In the genomic region with DNA sequence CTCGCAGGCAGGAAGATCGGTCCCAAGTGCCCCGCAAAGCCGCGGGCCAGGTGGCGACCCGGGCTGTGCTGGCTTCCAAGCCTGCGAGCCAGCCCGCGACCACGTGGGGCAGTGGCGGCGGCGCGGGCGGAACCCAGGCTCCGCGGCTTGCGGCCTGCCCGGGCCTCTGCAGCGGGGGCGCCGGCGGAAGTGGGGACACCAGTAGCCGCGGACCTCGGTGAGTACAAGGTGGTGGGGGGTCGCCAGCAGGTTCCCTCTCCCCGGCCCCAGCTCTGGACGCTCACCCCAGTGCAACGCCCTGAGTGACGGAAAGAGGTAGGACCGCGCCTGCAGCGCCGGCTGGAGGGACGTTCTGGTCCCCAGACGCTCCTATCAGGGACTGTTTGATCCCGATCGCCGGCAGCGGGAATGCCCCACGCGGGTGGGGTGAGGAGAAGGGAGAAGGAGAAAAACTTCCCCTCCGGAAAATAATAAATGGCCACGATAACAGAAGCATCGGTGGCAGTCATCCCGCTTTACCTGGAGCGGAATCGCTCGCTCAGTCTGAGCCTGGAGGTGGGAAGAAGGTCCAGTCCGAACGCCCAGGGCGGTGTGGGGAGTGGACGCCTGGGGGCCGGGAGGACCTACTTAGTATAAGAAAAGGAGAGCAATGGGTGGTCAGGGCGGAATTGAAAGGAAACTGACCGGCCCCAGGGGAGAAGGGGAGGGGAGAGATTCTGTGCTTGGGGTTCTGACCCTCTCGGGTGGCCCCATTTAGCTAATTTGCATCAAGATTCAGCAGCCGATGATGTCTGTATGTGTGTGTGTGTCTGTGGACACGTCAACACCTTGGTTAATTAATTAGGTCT, we compare ENCODE assay signal across 8 cellular contexts. TPM values are rescaled to one million over a fixed set of nuclear protein-coding genes. Genes with fewer than 3 reads are reported as not detected.
DNase-seq lines count a peak whose midpoint lies in the region; ATAC-seq, FAIRE-seq and TF ChIP-seq lines count a peak whose summit lies in the region.

A gene with protein sequence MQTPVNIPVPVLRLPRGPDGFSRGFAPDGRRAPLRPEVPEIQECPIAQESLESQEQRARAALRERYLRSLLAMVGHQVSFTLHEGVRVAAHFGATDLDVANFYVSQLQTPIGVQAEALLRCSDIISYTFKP (plus strand): TSS at position 198 of the 848 bp plus-strand sequence. CDS start 10,855 bp downstream, outside the sequence.

- peaks cover 48% of the 10 kb centered on the region for H3K4me1 Mint-ChIP-seq in activated T-cell treated with anti-CD3 and anti-CD28 coated beads, Interleukin-2, amount 50 U/mL, for 72 hours (ENCODE audit: low read depth)
- H3K4me1 Mint-ChIP-seq in naive thymus-derived CD4-positive, alpha-beta T cell = peaks cover 32 to 53% (median 48%) of the 10 kb centered on the region in 7 donors
- peaks cover 58% of the 10 kb centered on the region for H3K4me1 Mint-ChIP-seq in stimulated activated memory B cell treated with anti-CD40 and anti-IgM and Interleukin-4, amounts not matched to agents 10 μg/mL and 1 μg/mL and 100 μg/mL, for 72 hours

- peaks cover 3 to 14% of the 10 kb centered on the region in 2 donors for H3K36me3 Mint-ChIP-seq in activated T-cell treated with anti-CD3 and anti-CD28 coated beads, Interleukin-2, amount 50 U/mL, for 72 hours (ENCODE audit: insufficient read depth in 2 of 2)
- H3K36me3 Mint-ChIP-seq in naive thymus-derived CD4-positive, alpha-beta T cell = peaks cover 7 to 10% (median 10%) of the 10 kb centered on the region in 5 donors
- H3K36me3 Mint-ChIP-seq in stimulated activated memory B cell treated with anti-CD40 and anti-IgM and Interleukin-4, amounts not matched to agents 10 μg/mL and 1 μg/mL and 100 μg/mL, for 72 hours = peaks cover 20% of the 10 kb centered on the region

- H3K9me3 ChIP-seq in Panc1 (ENCODE audit: control insufficient read depth, insufficient read depth, low read depth, low read length) = no peaks in the 10 kb centered on the region
- H3K9me3 ChIP-seq in naive thymus-derived CD4-positive, alpha-beta T cell (ENCODE audit: control insufficient read depth in 2 of 3, low read length in 3 of 3) = no peaks in the 10 kb centered on the region

- peak within 1 kb of the TSS; percentile 95 to 96 for H3K4me3 ChIP-seq in Panc1 (ENCODE audit: low read depth in 2 of 2, low read length in 2 of 2)
- peak within 1 kb of the TSS; percentile 99 for H3K4me3 ChIP-seq in naive thymus-derived CD4-positive, alpha-beta T cell (ENCODE audit: low read length)

- H3K36me3 ChIP-seq in Panc1 (ENCODE audit: control insufficient read depth, insufficient read depth, low read length) = peaks cover 4% of the 10 kb centered on the region; the same call in 1 of the 2 replicates
- peaks cover 0 to 18% (median 0%) of the 10 kb centered on the region in 3 experiments for H3K36me3 ChIP-seq in naive thymus-derived CD4-positive, alpha-beta T cell (ENCODE audit: control insufficient read depth in 2 of 3, insufficient read depth in 3 of 3, low read length in 3 of 3)

- CTCF ChIA-PET in Panc1 (lab: Charles Lee) = no interaction called here
- CTCF ChIA-PET in naive thymus-derived CD4-positive, alpha-beta T cell (lab: Charles Lee) = interaction anchor here (0.7 kb wide), 1 partner anchor 20 kb away, joined by 8 read pairs; no protein-coding TSS in a partner anchor

- no peak for TF ChIP-seq CTCF in Panc1 (IDR thresholded peaks at IDR 0.05)

- peak within 1 kb of the TSS; percentile 94 to 99 for H3K4me3 Mint-ChIP-seq in activated T-cell treated with anti-CD3 and anti-CD28 coated beads, Interleukin-2, amount 50 U/mL, for 72 hours
- peak within 1 kb of the TSS; percentile 87 to 99 (median 94) for H3K4me3 Mint-ChIP-seq in naive thymus-derived CD4-positive, alpha-beta T cell
- H3K4me3 Mint-ChIP-seq in stimulated activated memory B cell treated with anti-CD40 and anti-IgM and Interleukin-4, amounts not matched to agents 10 μg/mL and 1 μg/mL and 100 μg/mL, for 72 hours = peak within 1 kb of the TSS; percentile 92

- in situ Hi-C loops in Panc1 (cut with HindIII; ENCODE audit: low pct_unique_long_range_greater_than_20kb, low sequenced_read_pairs) = no loop called here

- peak; percentile 70 for ATAC-seq in Panc1
- ATAC-seq in activated T-cell treated with anti-CD3 and anti-CD28 coated beads, Interleukin-2, amount 50 U/mL, for 72 hours (replicated peaks in 1 of 2) = peak; percentile 73
- peak; percentile 76 for ATAC-seq in naive thymus-derived CD4-positive, alpha-beta T cell
- peak; percentile 59 for ATAC-seq in stimulated activated memory B cell treated with anti-CD40 and anti-IgM and Interleukin-4, amounts not matched to agents 10 μg/mL and 1 μg/mL and 100 μg/mL, for 72 hours
- ATAC-seq in HG03378 (IDR thresholded peaks at IDR 0.05; ENCODE audit: unreplicated experiment) = no peak

- no peaks in the 10 kb centered on the region for H3K9me3 Mint-ChIP-seq in activated T-cell treated with anti-CD3 and anti-CD28 coated beads, Interleukin-2, amount 50 U/mL, for 72 hours
- no peaks in the 10 kb centered on the region for H3K9me3 Mint-ChIP-seq in naive thymus-derived CD4-positive, alpha-beta T cell
- no peaks in the 10 kb centered on the region for H3K9me3 Mint-ChIP-seq in stimulated activated memory B cell treated with anti-CD40 and anti-IgM and Interleukin-4, amounts not matched to agents 10 μg/mL and 1 μg/mL and 100 μg/mL, for 72 hours

- TF ChIP-seq POLR2A in GM12891 (IDR thresholded peaks at IDR 0.05; ENCODE audit: low read depth, low read length) = peak; percentile 47; the same call in 1 of the 2 replicates

- no peaks in the 10 kb centered on the region for H3K27me3 Mint-ChIP-seq in activated T-cell treated with anti-CD3 and anti-CD28 coated beads, Interleukin-2, amount 50 U/mL, for 72 hours (ENCODE audit: low read depth)
- no peaks in the 10 kb centered on the region for H3K27me3 Mint-ChIP-seq in naive thymus-derived CD4-positive, alpha-beta T cell
- H3K27me3 Mint-ChIP-seq in stimulated activated memory B cell treated with anti-CD40 and anti-IgM and Interleukin-4, amounts not matched to agents 10 μg/mL and 1 μg/mL and 100 μg/mL, for 72 hours = no peaks in the 10 kb centered on the region

- no TSS peak for BruUV-seq in Panc1 (replicated peaks; lab: Mats Ljungman, UMichigan)

- peak; percentile 74 for DNase-seq in GM12891 (ENCODE audit: insufficient read length, low spot score)
- peak; percentile 88 for DNase-seq in HuH-7.5 (ENCODE audit: low spot score)
- DNase-seq in Panc1 (ENCODE audit: low read depth, low spot score) = no peak
- peak; percentile 86 to 92 for DNase-seq in activated T-cell treated with anti-CD3 and anti-CD28 coated beads, Interleukin-2, amount 50 U/mL, for 72 hours
- peak; percentile 68 for DNase-seq in fibroblast of gingiva (ENCODE audit: low read depth)
- peak; percentile 60 to 90 (median 75) for DNase-seq in naive thymus-derived CD4-positive, alpha-beta T cell

- FAIRE-seq in GM12891 (lab: Jason Lieb, UNC) = peak; percentile 89

- H3K27me3 ChIP-seq in Panc1 (ENCODE audit: control insufficient read depth, insufficient read depth, low read length) = no peaks in the 10 kb centered on the region
- H3K27me3 ChIP-seq in naive thymus-derived CD4-positive, alpha-beta T cell (ENCODE audit: control insufficient read depth in 2 of 2, insufficient read depth in 2 of 2, low read length in 2 of 2) = no peaks in the 10 kb centered on the region

- intact Hi-C loops in Panc1 (cut with micrococcal nuclease; ENCODE audit: unreplicated experiment) = no loop called here
- intact Hi-C loops in naive thymus-derived CD4-positive, alpha-beta T cell (cut with micrococcal nuclease) = loop anchor here (1.0 to 5.0 kb wide), 4 partner anchors 13 to 99 kb away; partner anchors contain the start of genes BLOC1S3 (in 2 of the 2), RELB (in 2 of the 2) and TRAPPC6A (in 2 of the 2)

- peaks cover 18% of the 10 kb centered on the region for H3K4me1 ChIP-seq in Panc1 (ENCODE audit: control insufficient read depth, insufficient read depth, low read length)
- peaks cover 22 to 31% of the 10 kb centered on the region in 2 donors for H3K4me1 ChIP-seq in naive thymus-derived CD4-positive, alpha-beta T cell (ENCODE audit: control insufficient read depth in 2 of 2, insufficient read depth in 2 of 2, low read length in 2 of 2)

- peak within 1 kb of the TSS; percentile 91 for H3K27ac ChIP-seq in Panc1 (ENCODE audit: low read length)
- peak within 1 kb of the TSS; percentile 86 for H3K27ac ChIP-seq in naive thymus-derived CD4-positive, alpha-beta T cell (ENCODE audit: low read depth, low read length)

- peak within 1 kb of the TSS; percentile 91 for H3K27ac Mint-ChIP-seq in activated T-cell treated with anti-CD3 and anti-CD28 coated beads, Interleukin-2, amount 50 U/mL, for 72 hours
- peak within 1 kb of the TSS; percentile 79 to 94 (median 84) for H3K27ac Mint-ChIP-seq in naive thymus-derived CD4-positive, alpha-beta T cell
- H3K27ac Mint-ChIP-seq in stimulated activated memory B cell treated with anti-CD40 and anti-IgM and Interleukin-4, amounts not matched to agents 10 μg/mL and 1 μg/mL and 100 μg/mL, for 72 hours = peak within 1 kb of the TSS; percentile 93

- POLR2A ChIA-PET in Panc1 (lab: Charles Lee) = no interaction called here
- POLR2A ChIA-PET in naive thymus-derived CD4-positive, alpha-beta T cell (lab: Charles Lee) = interaction anchor here (1.0 to 2.4 kb wide), 7 partner anchors 8 to 98 kb away, joined by 3 to 21 read pairs (median 6); partner anchors contain the start of genes CLASRP, PPP1R37 and TRAPPC6A

TF ChIP-seq in GM12891, 5 proteins besides CTCF, POLR2A, EP300 and RAD21:
- TF ChIP-seq POU2F2 (IDR thresholded peaks at IDR 0.05; ENCODE audit: low read depth, low read length) (peak; percentile 89), PAX5 (IDR thresholded peaks at IDR 0.05; ENCODE audit: insufficient read depth, low read length, severe bottlenecking) (peak; percentile 68), POLR2AphosphoS5 (IDR thresholded peaks at IDR 0.05; ENCODE audit: low read depth, low read length) (peak; percentile 57; the same call in 1 of the 2 replicates), TAF1 (IDR thresholded peaks at IDR 0.05; ENCODE audit: low read depth, low read length) (peak; percentile 90), SPI1 (IDR thresholded peaks at IDR 0.05; ENCODE audit: low read depth, low read length) (no peak)
TF ChIP-seq in GM12891: peak in this region for 4.

RNA-seq across cellular contexts. Expression of the gene that starts here (rescaled TPM):
- 43.2 TPM for polyA plus RNA-seq in GM12891 (2012; ENCODE audit: low read depth, missing spikeins)
- total RNA-seq in Panc1 (2021; ENCODE audit: unreplicated experiment) = 29.5 TPM
- 27.3 TPM for polyA plus RNA-seq in Panc1 (2012; ENCODE audit: insufficient read length)
- total RNA-seq in activated T-cell treated with anti-CD3 and anti-CD28 coated beads, Interleukin-2, amount 50 U/mL, for 72 hours = 10 to 100 TPM; 26.4 to 28.1 TPM
- total RNA-seq in naive thymus-derived CD4-positive, alpha-beta T cell = 10 to 100 TPM in 4 of 5 experiments, 1 to 10 TPM in 1; 4.9 to 31.6 (median 16.6) TPM
- polyA plus RNA-seq in naive thymus-derived CD4-positive, alpha-beta T cell = 10 to 100 TPM; 46.3 to 65.5 TPM
